15 cellular contexts compared by ENCODE assay signal in genomic region chr7:55535637-55536016, GRCh38. TPM values are rescaled to one million over a fixed set of nuclear protein-coding genes. Genes with fewer than 3 reads are reported as not detected.
DNase-seq lines count a peak whose midpoint lies in the region; ATAC-seq, FAIRE-seq and TF ChIP-seq lines count a peak whose summit lies in the region.
"Had no signal": no experiment of that assay in that cellular context is flagged by ENCODE, and none has a peak within 500 bp of the region (broad histone marks: within the 10 kb centered on the region; RNA-seq: fewer than 3 reads in every experiment).

No MANE protein-coding gene starts in this region.

- H3K4me3 Mint-ChIP-seq in CD8-positive, alpha-beta T cell = peak overlapping the region; percentile 55
- H3K4me3 Mint-ChIP-seq in activated T-helper 17 cell treated with anti-CD3 and anti-CD28 coated beads, Interleukin-2, amount 50 U/mL, for 72 hours = peak overlapping the region; percentile 80
- peak overlapping the region; percentile 31 for H3K4me3 Mint-ChIP-seq in natural killer cell

- CTCF ChIA-PET in CD8-positive, alpha-beta T cell (lab: Charles Lee) = interaction anchor here (2.1 to 2.7 kb wide), 2 partner anchors 38 to 122 kb away, joined by 5 to 8 read pairs; no protein-coding TSS in a partner anchor

- H3K27ac ChIP-seq in CD8-positive, alpha-beta T cell (ENCODE audit: low read depth, low read length) = no peak overlapping the region
- H3K27ac ChIP-seq in small intestine (ENCODE audit: low read depth in 1 of 2, low read length in 1 of 2) = peak overlapping the region in 1 of 2 donors; percentile 93

- intact Hi-C loops in CD8-positive, alpha-beta T cell (cut with DNase I, micrococcal nuclease) = loop anchor here in 1 of 2 experiments (2.0 kb wide), 1 partner anchor 35 kb away; no protein-coding TSS in a partner anchor
- intact Hi-C loops in natural killer cell (cut with micrococcal nuclease) = loop anchor here (10.0 kb wide), 1 partner anchor 429 kb away; the partner anchor contains the start of gene NIPSNAP2

- peak overlapping the region; percentile 86 for H3K27ac Mint-ChIP-seq in CD8-positive, alpha-beta T cell
- peak overlapping the region; percentile 88 for H3K27ac Mint-ChIP-seq in activated T-helper 17 cell treated with anti-CD3 and anti-CD28 coated beads, Interleukin-2, amount 50 U/mL, for 72 hours
- H3K27ac Mint-ChIP-seq in natural killer cell = peak overlapping the region; percentile 89 to 90

- WGBS in small intestine, 3 donors = 81 to 88% (median 84%) methylated on average over 5 of the region's 5 CpGs

- H3K4me3 ChIP-seq in CD8-positive, alpha-beta T cell (ENCODE audit: low read depth, low read length) = no peak overlapping the region
- H3K4me3 ChIP-seq in small intestine (ENCODE audit: low read depth in 1 of 2, low read length in 2 of 2) = no peak overlapping the region
- H3K4me3 ChIP-seq: coronary artery had no signal

- H3K27me3 ChIP-seq in CD8-positive, alpha-beta T cell (ENCODE audit: insufficient read depth, low read length) = no peaks in the 10 kb centered on the region
- H3K27me3 ChIP-seq in small intestine (ENCODE audit: control insufficient read depth in 2 of 2, insufficient read depth in 2 of 2, low read length in 2 of 2) = no peaks in the 10 kb centered on the region

- TF ChIP-seq POLR2A in GM12891 (IDR thresholded peaks at IDR 0.05; ENCODE audit: low read depth, low read length) = peak; percentile 1; the same call in 1 of the 2 replicates

- peaks cover 70% of the 10 kb centered on the region for H3K4me1 ChIP-seq in CD8-positive, alpha-beta T cell (ENCODE audit: insufficient read depth, low read length)
- peaks cover 7 to 18% of the 10 kb centered on the region in 2 donors for H3K4me1 ChIP-seq in small intestine (ENCODE audit: control insufficient read depth in 2 of 2, insufficient read depth in 1 of 2, low read depth in 1 of 2, low read length in 1 of 2)

- POLR2A ChIA-PET in CD8-positive, alpha-beta T cell (lab: Charles Lee) = interaction anchor here (2.7 to 2.9 kb wide), 2 partner anchors 37 to 66 kb away, joined by 12 to 21 read pairs; partner anchors contain the start of gene VOPP1

- no peak for TF ChIP-seq CTCF in CD8-positive, alpha-beta T cell (IDR thresholded peaks at IDR 0.05)
- TF ChIP-seq CTCF in natural killer cell (IDR thresholded peaks at IDR 0.05) = no peak

- ATAC-seq in CD8-positive, alpha-beta T cell = no peak
- ATAC-seq in activated T-helper 17 cell treated with anti-CD3 and anti-CD28 coated beads, Interleukin-2, amount 50 U/mL, for 72 hours (replicated peaks) = no peak
- no peak for ATAC-seq in natural killer cell

- H3K36me3 Mint-ChIP-seq in CD8-positive, alpha-beta T cell = peaks cover 12% of the 10 kb centered on the region
- peaks cover 47% of the 10 kb centered on the region for H3K36me3 Mint-ChIP-seq in activated T-helper 17 cell treated with anti-CD3 and anti-CD28 coated beads, Interleukin-2, amount 50 U/mL, for 72 hours (ENCODE audit: low read depth)
- no peaks in the 10 kb centered on the region for H3K36me3 Mint-ChIP-seq in natural killer cell

- H3K36me3 ChIP-seq in CD8-positive, alpha-beta T cell (ENCODE audit: insufficient read depth, low read length) = no peaks in the 10 kb centered on the region
- no peaks in the 10 kb centered on the region for H3K36me3 ChIP-seq in small intestine (ENCODE audit: control insufficient read depth in 2 of 2, insufficient read depth in 2 of 2, low read length in 2 of 2)

- H3K4me1 Mint-ChIP-seq in CD8-positive, alpha-beta T cell (ENCODE audit: low read depth) = peaks cover 91% of the 10 kb centered on the region
- H3K4me1 Mint-ChIP-seq in activated T-helper 17 cell treated with anti-CD3 and anti-CD28 coated beads, Interleukin-2, amount 50 U/mL, for 72 hours = peaks cover 75% of the 10 kb centered on the region
- peaks cover 81 to 82% of the 10 kb centered on the region in 2 donors for H3K4me1 Mint-ChIP-seq in natural killer cell

- H3K9me3 Mint-ChIP-seq in CD8-positive, alpha-beta T cell = no peaks in the 10 kb centered on the region
- no peaks in the 10 kb centered on the region for H3K9me3 Mint-ChIP-seq in activated T-helper 17 cell treated with anti-CD3 and anti-CD28 coated beads, Interleukin-2, amount 50 U/mL, for 72 hours
- H3K9me3 Mint-ChIP-seq in natural killer cell = no peaks in the 10 kb centered on the region

- DNase-seq in CD8-positive, alpha-beta T cell = no peak
- DNase-seq in GM12891 (ENCODE audit: insufficient read length, low spot score) = no peak
- no peak for DNase-seq in natural killer cell
- DNase-seq in small intestine = no peak
- DNase-seq in islet precursor cell = no peak
- no peak for DNase-seq in stimulated activated CD4-positive, alpha-beta T cell treated with anti-CD3 and anti-CD28 coated beads, Interleukin-2, amount 100 ng/mL, for 24 hours
- DNase-seq: anterior cingulate cortex; HCEC 1CT; hippocampal formation; NCI-H1694 treated with DMSO at 0.1 percent for 48 hours; NCI-H526; right cardiac atrium; stimulated activated naive CD4-positive, alpha-beta T cell treated with Interleukin-2 at 50 U/mL for 16 hours had no signal

- peak; percentile 87 for FAIRE-seq in GM12891 (lab: Jason Lieb, UNC)
- FAIRE-seq in small intestine (lab: Jason Lieb, UNC) = no peak

- H3K9me3 ChIP-seq in CD8-positive, alpha-beta T cell (ENCODE audit: low read length) = no peaks in the 10 kb centered on the region
- no peaks in the 10 kb centered on the region for H3K9me3 ChIP-seq in small intestine (ENCODE audit: control insufficient read depth, low read depth)

- no peaks in the 10 kb centered on the region for H3K27me3 Mint-ChIP-seq in CD8-positive, alpha-beta T cell (ENCODE audit: low read depth)
- H3K27me3 Mint-ChIP-seq in activated T-helper 17 cell treated with anti-CD3 and anti-CD28 coated beads, Interleukin-2, amount 50 U/mL, for 72 hours = no peaks in the 10 kb centered on the region
- no peaks in the 10 kb centered on the region for H3K27me3 Mint-ChIP-seq in natural killer cell (ENCODE audit: low read depth in 2 of 2)

TF ChIP-seq in GM12891, 5 proteins besides CTCF, POLR2A, EP300 and RAD21:
- no peak for TF ChIP-seq SPI1 (IDR thresholded peaks at IDR 0.05; ENCODE audit: low read depth, low read length)
- no peak for TF ChIP-seq PAX5 (IDR thresholded peaks at IDR 0.05; ENCODE audit: insufficient read depth, low read length, severe bottlenecking)
- TF ChIP-seq POLR2AphosphoS5 (IDR thresholded peaks at IDR 0.05; ENCODE audit: low read depth, low read length) = no peak
- TF ChIP-seq POU2F2 (IDR thresholded peaks at IDR 0.05; ENCODE audit: low read depth, low read length) = no peak

RNA-seq across cellular contexts. Expression of gene VOPP1, which starts 36.7 kb away (rescaled TPM):
- total RNA-seq in CD8-positive, alpha-beta T cell = 10 to 100 TPM; 38.7 to 38.9 TPM
- 124 TPM for polyA plus RNA-seq in GM12891 (2012; ENCODE audit: low read depth, missing spikeins)
- 10 to 100 TPM; 58.0 to 70.9 TPM for total RNA-seq in activated T-helper 17 cell treated with anti-CD3 and anti-CD28 coated beads, Interleukin-2, amount 50 U/mL, for 72 hours
- total RNA-seq in natural killer cell = 100 to 1,000 TPM in 2 of 3 donors, 10 to 100 TPM in 1; 79.3 to 115 (median 110) TPM
- 10 to 100 TPM; 24.6 to 37.8 (median 33.5) TPM for polyA plus RNA-seq in small intestine
